Comparison of ENCODE assay signal across 1 cellular context in genomic region chrX:107725761-107726555, GRCh38.
TF ChIP-seq lines count a peak whose summit lies in the region.

No MANE protein-coding gene starts in this region.

TF ChIP-seq in endothelial cell of umbilical vein, 7 proteins besides CTCF, POLR2A, EP300 and RAD21:
- TF ChIP-seq POLR2AphosphoS5 (IDR thresholded peaks at IDR 0.05; ENCODE audit: insufficient read depth, low read depth, low read length) = no peak
